Comparison of ENCODE assay signal across 24 cellular contexts in the genomic region with DNA sequence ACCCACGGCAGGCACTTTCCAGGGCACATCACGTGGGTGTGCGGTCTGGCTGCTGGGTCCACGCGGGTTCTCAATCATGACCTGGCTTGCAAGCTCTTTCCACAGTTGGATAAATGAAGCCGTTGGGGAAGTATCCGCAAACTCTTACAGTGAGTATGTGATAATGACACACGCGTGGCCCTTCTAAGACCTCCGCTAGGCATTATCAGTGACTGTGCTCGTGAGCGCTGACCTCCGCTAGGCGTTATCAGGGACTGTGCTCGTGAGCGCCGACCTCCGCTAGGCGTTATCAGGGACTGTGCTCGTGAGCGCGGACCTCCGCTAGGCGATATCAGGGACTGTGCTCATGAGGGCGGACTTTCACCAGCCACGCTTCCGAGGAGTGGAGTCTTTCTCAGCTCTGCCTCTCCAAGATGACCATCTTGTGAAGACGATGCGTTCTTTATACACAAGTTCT.
DNase-seq lines count a peak whose midpoint lies in the region; ATAC-seq, FAIRE-seq and TF ChIP-seq lines count a peak whose summit lies in the region.
"Had no signal": no experiment of that assay in that cellular context is flagged by ENCODE, and none has a peak within 500 bp of the region (broad histone marks: within the 10 kb centered on the region; RNA-seq: fewer than 3 reads in every experiment).

No MANE protein-coding gene starts in this region.

- no peaks in the 10 kb centered on the region for H3K9me3 Mint-ChIP-seq in activated T-cell treated with anti-CD3 and anti-CD28 coated beads, Interleukin-2, amount 50 U/mL, for 24 hours
- H3K9me3 Mint-ChIP-seq in activated T-cell treated with anti-CD3 and anti-CD28 coated beads, Interleukin-2, amount 50 U/mL, for 72 hours, result no peaks in the 10 kb centered on the region
- no peaks in the 10 kb centered on the region for H3K9me3 Mint-ChIP-seq in neural progenitor cell

- peaks cover 3% of the 10 kb centered on the region for H3K27me3 Mint-ChIP-seq in activated T-cell treated with anti-CD3 and anti-CD28 coated beads, Interleukin-2, amount 50 U/mL, for 24 hours
- H3K27me3 Mint-ChIP-seq in activated T-cell treated with anti-CD3 and anti-CD28 coated beads, Interleukin-2, amount 50 U/mL, for 72 hours (ENCODE audit: low read depth), result no peaks in the 10 kb centered on the region
- H3K27me3 Mint-ChIP-seq in neural progenitor cell (ENCODE audit: insufficient read depth, low read depth), result peaks cover 3% of the 10 kb centered on the region

- H3K4me2 ChIP-seq in K562 (ENCODE audit: insufficient read depth, low read length), result no peak overlapping the region
- no peak overlapping the region for H3K4me2 ChIP-seq in neural progenitor cell

- H4K20me1 ChIP-seq in K562 (replicated peaks; ENCODE audit: control insufficient read depth, insufficient read depth, low read length) (0 out of 2 replicates have a peak, but pooled peaks cover 2% of the 10 kb centered on the region), neural progenitor cell (ENCODE audit: low read depth) (no peaks in the 10 kb centered on the region)

- H3K9me3 ChIP-seq in K562 (replicated peaks; ENCODE audit: control insufficient read depth, insufficient read depth, low read depth, low read length), result peaks cover 4% of the 10 kb centered on the region; the same call in 1 of the 2 replicates
- H3K9me3 ChIP-seq in neural progenitor cell (ENCODE audit: low read depth), result no peaks in the 10 kb centered on the region
- H3K9me3 ChIP-seq in stomach, result no peaks in the 10 kb centered on the region
- H3K9me3 ChIP-seq: MG63 had no signal

- H3K4me3 Mint-ChIP-seq in activated T-cell treated with anti-CD3 and anti-CD28 coated beads, Interleukin-2, amount 50 U/mL, for 24 hours, result no peak overlapping the region
- H3K4me3 Mint-ChIP-seq in activated T-cell treated with anti-CD3 and anti-CD28 coated beads, Interleukin-2, amount 50 U/mL, for 72 hours, result no peak overlapping the region
- H3K4me3 Mint-ChIP-seq in neural progenitor cell, result no peak overlapping the region
- H3K4me3 Mint-ChIP-seq: B cell; CD4-positive, CD25-positive, alpha-beta regulatory T cell had no signal

- no peak overlapping the region for H3K27ac ChIP-seq in K562 (ENCODE audit: extremely low read depth, low read depth, low read length)
- no peak overlapping the region for H3K27ac ChIP-seq in neural progenitor cell
- H3K27ac ChIP-seq in stomach, result no peak overlapping the region

- H2AFZ ChIP-seq in K562 (ENCODE audit: low read depth, low read length) (no peak overlapping the region), neural progenitor cell (replicated peaks) (no peak overlapping the region)

- no peak for TF ChIP-seq EP300 in K562 (IDR thresholded peaks at IDR 0.05; ENCODE audit: low read length)
- no peak for TF ChIP-seq EP300 in stomach (IDR thresholded peaks at IDR 0.05)

- CTCF ChIA-PET in K562 (lab: Yijun Ruan, JAX; ENCODE audit: low intra/inter-chr PET ratio), result no interaction called here

- ATAC-seq in activated T-cell treated with anti-CD3 and anti-CD28 coated beads, Interleukin-2, amount 50 U/mL, for 72 hours (replicated peaks in 1 of 2), result no peak
- no peak for ATAC-seq in K562
- ATAC-seq: Right ventricle myocardium inferior had no signal

- BruUV-seq in K562 (replicated peaks; lab: Mats Ljungman, UMichigan), result no TSS peak

- peaks cover 7 to 30% of the 10 kb centered on the region in 2 experiments; a peak in 4 of 5 replicates for H3K4me1 ChIP-seq in K562 (replicated peaks in 1 of 2; ENCODE audit: control insufficient read depth in 2 of 2, insufficient read depth in 2 of 2, low read length in 2 of 2)
- peaks cover 6% of the 10 kb centered on the region for H3K4me1 ChIP-seq in neural progenitor cell
- no peaks in the 10 kb centered on the region for H3K4me1 ChIP-seq in stomach

- intact Hi-C loops in K562 (cut with micrococcal nuclease) (no loop called here), stomach (cut with DNase I; ENCODE audit: low total_unique reads) (no loop called here)

- WGBS in K562 (ENCODE audit: insufficient coverage, low coverage, missing lambda C conversion rate), result 46% methylated on average over 27 of the region's 29 CpGs
- 85 to 92% (median 90%) methylated on average over 29 of the region's 29 CpGs for WGBS in stomach, 5 donors

- no peak overlapping the region for H3K27ac Mint-ChIP-seq in activated T-cell treated with anti-CD3 and anti-CD28 coated beads, Interleukin-2, amount 50 U/mL, for 24 hours
- no peak overlapping the region for H3K27ac Mint-ChIP-seq in activated T-cell treated with anti-CD3 and anti-CD28 coated beads, Interleukin-2, amount 50 U/mL, for 72 hours
- H3K27ac Mint-ChIP-seq in neural progenitor cell, result peak overlapping the region; percentile 60
- H3K27ac Mint-ChIP-seq: B cell; CD4-positive, CD25-positive, alpha-beta regulatory T cell had no signal

- H3K27me3 ChIP-seq in K562 (ENCODE audit: control insufficient read depth in 2 of 2, insufficient read depth in 2 of 2, low read length in 2 of 2), result peaks cover 3 to 15% of the 10 kb centered on the region in 2 experiments; a peak in 2 of 5 replicates
- no peaks in the 10 kb centered on the region for H3K27me3 ChIP-seq in neural progenitor cell
- peaks cover 0 to 19% (median 4%) of the 10 kb centered on the region in 3 donors for H3K27me3 ChIP-seq in stomach

- H3K4me1 Mint-ChIP-seq in activated T-cell treated with anti-CD3 and anti-CD28 coated beads, Interleukin-2, amount 50 U/mL, for 24 hours (ENCODE audit: low read depth), result no peaks in the 10 kb centered on the region
- no peaks in the 10 kb centered on the region for H3K4me1 Mint-ChIP-seq in activated T-cell treated with anti-CD3 and anti-CD28 coated beads, Interleukin-2, amount 50 U/mL, for 72 hours (ENCODE audit: low read depth)
- peaks cover 22% of the 10 kb centered on the region for H3K4me1 Mint-ChIP-seq in neural progenitor cell
- H3K4me1 Mint-ChIP-seq: CD4-positive, CD25-positive, alpha-beta regulatory T cell had no signal

- in situ Hi-C loops in K562 (cut with MboI), result no loop called here

- POLR2A ChIA-PET in K562 (lab: Yijun Ruan, JAX), result interaction anchor here (0.6 to 0.9 kb wide), 2 partner anchors 9 to 372 kb away, joined by 3 to 5 read pairs; no protein-coding TSS in a partner anchor

- TF ChIP-seq CTCF in K562 (IDR thresholded peaks at IDR 0.05 in 2 of 3, conservative IDR thresholded peaks at IDR 0.05 in 1 of 3; ENCODE audit: insufficient read depth in 2 of 3, low read depth in 1 of 3, low read length in 3 of 3) (peak in 1 of 3 experiments; percentile 26; a peak in 1 of 6 replicates), neural progenitor cell (IDR thresholded peaks at IDR 0.05) (no peak), stomach (IDR thresholded peaks at IDR 0.05) (no peak)

- no peak for TF ChIP-seq RAD21 in K562 (CRISPR knock-in tag; conservative IDR thresholded peaks at IDR 0.05 in 1 of 2, IDR thresholded peaks at IDR 0.05 in 1 of 2)

- no peaks in the 10 kb centered on the region for H3K36me3 Mint-ChIP-seq in activated T-cell treated with anti-CD3 and anti-CD28 coated beads, Interleukin-2, amount 50 U/mL, for 24 hours (ENCODE audit: low read depth)
- no peaks in the 10 kb centered on the region for H3K36me3 Mint-ChIP-seq in activated T-cell treated with anti-CD3 and anti-CD28 coated beads, Interleukin-2, amount 50 U/mL, for 72 hours (ENCODE audit: insufficient read depth in 2 of 2)
- no peaks in the 10 kb centered on the region for H3K36me3 Mint-ChIP-seq in neural progenitor cell
- H3K36me3 Mint-ChIP-seq: CD4-positive, CD25-positive, alpha-beta regulatory T cell had no signal

- H3K79me2 ChIP-seq in K562 (ENCODE audit: control insufficient read depth, insufficient read depth, low read length) (peaks cover 29% of the 10 kb centered on the region), neural progenitor cell (ENCODE audit: low read depth) (no peaks in the 10 kb centered on the region)

- DNase-seq in activated T-cell treated with anti-CD3 and anti-CD28 coated beads, Interleukin-2, amount 50 U/mL, for 24 hours, result peak; percentile 7
- DNase-seq in activated T-cell treated with anti-CD3 and anti-CD28 coated beads, Interleukin-2, amount 50 U/mL, for 72 hours, result no peak
- DNase-seq in K562 (ENCODE audit: extremely low read depth in 1 of 4, low spot score in 3 of 4), result peak in 1 of 4 experiments; percentile 29
- DNase-seq in neural progenitor cell (ENCODE audit: low spot score), result no peak
- peak; percentile 17 for DNase-seq in stomach
- DNase-seq in NCI-H748 (lab: John Stamatoyannopoulos, UW; ENCODE audit: unreplicated experiment), result no peak
- no peak for DNase-seq in NCI-H1417 treated with DMSO at 0.1 percent for 48 hours (lab: John Stamatoyannopoulos, UW)
- no peak for DNase-seq in SKM-1 treated with dmso at 0.1 percent for 144 hours (lab: John Stamatoyannopoulos, UW; ENCODE audit: unreplicated experiment)
- DNase-seq: CD4-positive, CD25-positive, alpha-beta regulatory T cell; COR-L47; IMR-90; Karpas-422; MG63; NCI-H1092; NCI-H146; NCI-H2029 treated with DMSO at 0.1 percent for 48 hours; NCI-H2171; NCI-H446 treated with DMSO at 0.1 percent for 48 hours; NCI-H69 had no signal

- no peaks in the 10 kb centered on the region for H3F3A ChIP-seq in neural progenitor cell (ENCODE audit: low read depth)

- H3K9me1 ChIP-seq in K562 (ENCODE audit: control insufficient read depth, insufficient read depth, low read length), result no peaks in the 10 kb centered on the region

- H3K9ac ChIP-seq in K562 (ENCODE audit: insufficient read depth in 1 of 2, low read depth in 2 of 2, low read length in 2 of 2) (no peak overlapping the region), neural progenitor cell (no peak overlapping the region)

- FAIRE-seq in K562 (lab: Jason Lieb, UNC), result no peak
- FAIRE-seq: G401.6, H54, RCC 7860 had no signal

- H3K4me3 ChIP-seq in K562 (no peak overlapping the region), neural progenitor cell (no peak overlapping the region), stomach (no peak overlapping the region)
- H3K4me3 ChIP-seq: MG63 had no signal

- no peak for TF ChIP-seq POLR2A in K562 (conservative IDR thresholded peaks at IDR 0.05)
- TF ChIP-seq POLR2A in stomach (IDR thresholded peaks at IDR 0.05), result no peak

- H3K36me3 ChIP-seq in K562 (ENCODE audit: control insufficient read depth, insufficient read depth, low read length) (peaks cover 24% of the 10 kb centered on the region), neural progenitor cell (no peaks in the 10 kb centered on the region), stomach (no peaks in the 10 kb centered on the region)
- H3K36me3 ChIP-seq: MG63 had no signal

TF ChIP-seq in K562, 482 proteins besides CTCF, POLR2A, EP300 and RAD21 (continues in another document):
- TF ChIP-seq FOSL1 (tag; conservative IDR thresholded peaks at IDR 0.05) (no peak), BHLHE40 (IDR thresholded peaks at IDR 0.05; ENCODE audit: low read length) (peak; percentile 44; the same call in 1 of the 2 replicates)
- TF ChIP-seq, protein P1, sequence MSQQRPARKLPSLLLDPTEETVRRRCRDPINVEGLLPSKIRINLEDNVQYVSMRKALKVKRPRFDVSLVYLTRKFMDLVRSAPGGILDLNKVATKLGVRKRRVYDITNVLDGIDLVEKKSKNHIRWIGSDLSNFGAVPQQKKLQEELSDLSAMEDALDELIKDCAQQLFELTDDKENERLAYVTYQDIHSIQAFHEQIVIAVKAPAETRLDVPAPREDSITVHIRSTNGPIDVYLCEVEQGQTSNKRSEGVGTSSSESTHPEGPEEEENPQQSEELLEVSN (IDR thresholded peaks at IDR 0.05; ENCODE audit: borderline replicate concordance in 1 of 2, extremely low read depth in 1 of 2, insufficient read depth in 1 of 2, insufficient read length in 1 of 2, low read depth in 1 of 2, low read length in 1 of 2, poor library complexity in 1 of 2, severe bottlenecking in 1 of 2), result peak in 1 of 2 experiments; percentile 7

Comparison
In these comparisons a context has a peak if more than half of its experiments do, and no peak if none do; other contexts are left out.
1. DNase-seq: peak in activated T-cell treated with anti-CD3 and anti-CD28 coated beads, Interleukin-2, amount 50 U/mL, for 24 hours (single experiment) and stomach (single experiment); none in activated T-cell treated with anti-CD3 and anti-CD28 coated beads, Interleukin-2, amount 50 U/mL, for 72 hours (0 of 2), neural progenitor cell (single experiment), NCI-H748 (single experiment), NCI-H1417 treated with DMSO at 0.1 percent for 48 hours (single experiment) and SKM-1 treated with dmso at 0.1 percent for 144 hours (single experiment).